Comparison of ENCODE assay signal across 12 cellular contexts in genomic region chr4:187478292-187479205, GRCh38.
A peak's percentile ranks its signal among the peaks of the same experiment; 100 is the strongest.
DNase-seq lines count a peak whose midpoint lies in the region; ATAC-seq, FAIRE-seq and TF ChIP-seq lines count a peak whose summit lies in the region.
"Had no signal": no experiment of that assay in that cellular context is flagged by ENCODE, and none has a peak within 500 bp of the region (broad histone marks: within the 10 kb centered on the region; RNA-seq: fewer than 3 reads in every experiment).

No MANE protein-coding gene starts in this region.

- H2AFZ ChIP-seq in HepG2 (ENCODE audit: low read length), result no peak overlapping the region

- H3K36me3 ChIP-seq in HepG2 (replicated peaks in 1 of 2; ENCODE audit: control insufficient read depth in 1 of 2, insufficient read depth in 2 of 2, low read length in 2 of 2) (no peaks in the 10 kb centered on the region), vagina (no peaks in the 10 kb centered on the region)
- H3K36me3 ChIP-seq: BE2C, right lobe of liver had no signal

- WGBS in HepG2 (ENCODE audit: low lambda C conversion rate), result 37% methylated on average over 20 of the region's 20 CpGs

- TF ChIP-seq CTCF in HepG2 (CRISPR knock-in tag; IDR thresholded peaks at IDR 0.05), result no peak
- TF ChIP-seq CTCF in vagina (IDR thresholded peaks at IDR 0.05), result no peak

- no peaks in the 10 kb centered on the region for H4K20me1 ChIP-seq in HepG2 (ENCODE audit: insufficient read depth, low read length)

- H3K27ac ChIP-seq in HepG2 (ENCODE audit: extremely low read length, insufficient read depth, low read length) (no peak overlapping the region), vagina (peak overlapping the region; percentile 35)
- H3K27ac ChIP-seq: right lobe of liver had no signal

- CTCF ChIA-PET in HepG2 (lab: Yijun Ruan, JAX; ENCODE audit: low intra/inter-chr PET ratio, low total read pairs), result no interaction called here

- ATAC-seq in left cardiac atrium (peak; percentile 65 to 85), Right ventricle myocardium superior (ENCODE audit: poor library complexity) (no peak), HepG2 (no peak)

- H3K4me1 ChIP-seq in HepG2 (ENCODE audit: insufficient read depth, low read length) (peaks cover 9% of the 10 kb centered on the region), vagina (peaks cover 24% of the 10 kb centered on the region)
- H3K4me1 ChIP-seq: BE2C, right lobe of liver had no signal

- H3K9me3 ChIP-seq in HepG2 (ENCODE audit: low read length), result no peaks in the 10 kb centered on the region
- no peaks in the 10 kb centered on the region for H3K9me3 ChIP-seq in vagina
- H3K9me3 ChIP-seq: BE2C, right lobe of liver had no signal

- no peaks in the 10 kb centered on the region for H3K79me2 ChIP-seq in HepG2 (ENCODE audit: insufficient read depth, low read length)

- DNase-seq in left cardiac atrium (no peak), Right ventricle myocardium superior (no peak), cerebellar cortex (ENCODE audit: low spot score) (peak; percentile 38), HepG2 (ENCODE audit: low spot score) (no peak), vagina (ENCODE audit: extremely low spot score in 2 of 2) (no peak), HuH-7 (ENCODE audit: low spot score) (no peak), Kasumi-1 (lab: John Stamatoyannopoulos, UW) (no peak)
- no peak for DNase-seq in stimulated activated CD4-positive, alpha-beta T cell treated with anti-CD3 and anti-CD28 coated beads, Interleukin-4, amount 100 ng/mL, for 24 hours
- DNase-seq: activated CD4-positive, alpha-beta T cell treated with anti-CD3 and anti-CD28 coated beads, Interleukin-2, amount 50 U/mL, for 4 hours; BE2C; caudate nucleus; right lobe of liver had no signal

- H3K27me3 ChIP-seq in HepG2 (ENCODE audit: control insufficient read depth in 1 of 2, insufficient read depth in 2 of 2, low read length in 2 of 2) (no peaks in the 10 kb centered on the region; a peak in 1 of 5 replicates), vagina (no peaks in the 10 kb centered on the region)
- H3K27me3 ChIP-seq: BE2C, right lobe of liver had no signal

- TF ChIP-seq POLR2A in HepG2 (IDR thresholded peaks at IDR 0.05; ENCODE audit: insufficient read depth in 1 of 2, low read depth in 2 of 2, low read length in 2 of 2), result no peak
- no peak for TF ChIP-seq POLR2A in vagina (IDR thresholded peaks at IDR 0.05)

- POLR2A ChIA-PET in HepG2 (lab: Yijun Ruan, JAX), result no interaction called here

- TF ChIP-seq EP300 in HepG2 (IDR thresholded peaks at IDR 0.05; ENCODE audit: low read depth in 2 of 2, low read length in 2 of 2), result no peak
- no peak for TF ChIP-seq EP300 in HepG2 (CRISPR knock-in tag; IDR thresholded peaks at IDR 0.05; ENCODE audit: borderline replicate concordance)

- FAIRE-seq in HepG2 (lab: Jason Lieb, UNC), result no peak

- no peak for TF ChIP-seq RAD21 in HepG2 (CRISPR knock-in tag; IDR thresholded peaks at IDR 0.05)

- intact Hi-C loops in left cardiac atrium (cut with DNase I) (no loop called here), Right ventricle myocardium superior (cut with DNase I) (no loop called here), HepG2 (cut with micrococcal nuclease; ENCODE audit: unreplicated experiment) (no loop called here), vagina (cut with DNase I) (no loop called here)

- H3K9ac ChIP-seq in HepG2 (ENCODE audit: insufficient read depth, low read depth, low read length), result no peak overlapping the region

- in situ Hi-C loops in HepG2 (cut with HindIII; ENCODE audit: extremely low pct_ligation_motif_present, low pct_unique_long_range_greater_than_20kb), result no loop called here

- H3K4me3 ChIP-seq in HepG2 (replicated peaks in 1 of 3; ENCODE audit: insufficient read depth in 1 of 3, low read depth in 2 of 3, low read length in 3 of 3) (no peak overlapping the region), vagina (no peak overlapping the region)
- H3K4me3 ChIP-seq: right lobe of liver had no signal

- BruUV-seq in HepG2 (replicated peaks; lab: Mats Ljungman, UMichigan), result no TSS peak

- no peak overlapping the region for H3K4me2 ChIP-seq in HepG2 (ENCODE audit: low read depth, low read length)

TF ChIP-seq in HepG2, 621 proteins besides CTCF, POLR2A, EP300 and RAD21:
- TF ChIP-seq PPARG (CRISPR knock-in tag; conservative IDR thresholded peaks at IDR 0.05) (no peak), MNT (IDR thresholded peaks at IDR 0.05) (peak; percentile 35; the same call in 1 of the 2 replicates)

Comparison
In these comparisons a context has a peak if more than half of its experiments do, and no peak if none do; other contexts are left out.
1. ATAC-seq: peak in left cardiac atrium (2 of 2); none in Right ventricle myocardium superior (single experiment) and HepG2 (single experiment).